9 cellular contexts compared by ENCODE assay signal in genomic region chr10:104791471-104791870, GRCh38.
"Had no signal": no experiment of that assay in that cellular context is flagged by ENCODE, and none has a peak within 500 bp of the region (broad histone marks: within the 10 kb centered on the region; RNA-seq: fewer than 3 reads in every experiment).

No MANE protein-coding gene starts in this region.

- H3K27ac Mint-ChIP-seq: GM23338, H9, HFFc6 had no signal

- H3K4me1 Mint-ChIP-seq: H9 had no signal

- H3K4me3 ChIP-seq: GM23248, GM23338, HAP-1 had no signal

- H3K27ac ChIP-seq: GM23248 had no signal

- H3K4me3 Mint-ChIP-seq: GM23338, H9, HFFc6 had no signal

- H3K9me3 ChIP-seq: HAP-1 had no signal

- DNase-seq: GM23248, GOT3, H7, H9, HCEC 1CT, HFFc6 had no signal

- H3K36me3 ChIP-seq: HAP-1 had no signal

- H2AFZ ChIP-seq: GM23248, GM23338 had no signal

- H3K9ac ChIP-seq: GM23248 had no signal

- ATAC-seq: GM23338, HCT116 had no signal

- H3K4me1 ChIP-seq: HAP-1 had no signal

- H3K4me2 ChIP-seq: GM23338 had no signal
